ENCODE assay signal across 9 cellular contexts in genomic region chr11:19344661-19345518, GRCh38.
A peak's percentile ranks its signal among the peaks of the same experiment; 100 is the strongest.
DNase-seq lines count a peak whose midpoint lies in the region; ATAC-seq, FAIRE-seq and TF ChIP-seq lines count a peak whose summit lies in the region.
"Had no signal": no experiment of that assay in that cellular context is flagged by ENCODE, and none has a peak within 500 bp of the region (broad histone marks: within the 10 kb centered on the region; RNA-seq: fewer than 3 reads in every experiment).

No MANE protein-coding gene starts in this region.

- H3K79me2 ChIP-seq in SK-N-SH (ENCODE audit: insufficient read depth) = no peaks in the 10 kb centered on the region

- 53% methylated on average over 3 of the region's 44 CpGs for WGBS in SK-N-SH (ENCODE audit: low lambda C conversion rate)
- WGBS in heart right ventricle, 2 donors = 8% methylated on average over 44 of the region's 44 CpGs
- WGBS in small intestine, 3 donors = 9 to 11% (median 10%) methylated on average over 37 to 44 of the region's 44 CpGs

- no peak overlapping the region for H3K9ac ChIP-seq in SK-N-SH

- H3K36me3 ChIP-seq in SK-N-SH (replicated peaks in 1 of 2; ENCODE audit: control insufficient read depth in 1 of 2, insufficient read depth in 2 of 2, low read length in 1 of 2) (no peaks in the 10 kb centered on the region), heart right ventricle (no peaks in the 10 kb centered on the region), small intestine (ENCODE audit: control insufficient read depth in 2 of 2, insufficient read depth in 2 of 2, low read length in 2 of 2) (no peaks in the 10 kb centered on the region)
- H3K36me3 ChIP-seq: SJSA1 had no signal

- peak; percentile 66 for DNase-seq in GM12891 (ENCODE audit: insufficient read length, low spot score)
- peak; percentile 92 for DNase-seq in SK-N-SH
- DNase-seq in heart right ventricle = peak; percentile 25 to 34
- DNase-seq in renal cortical epithelial cell (ENCODE audit: low read depth) = peak; percentile 29
- DNase-seq in small intestine = no peak
- DNase-seq in NOMO-1 treated with dmso at 0.1 percent for 144 hours (lab: John Stamatoyannopoulos, UW; ENCODE audit: unreplicated experiment) = no peak
- DNase-seq in GM19238 (ENCODE audit: insufficient read length, low spot score) = no peak

- TF ChIP-seq POLR2A in GM12891 (IDR thresholded peaks at IDR 0.05; ENCODE audit: low read depth, low read length) = no peak

- no peaks in the 10 kb centered on the region for H3K9me3 ChIP-seq in SK-N-SH
- H3K9me3 ChIP-seq in heart right ventricle = no peaks in the 10 kb centered on the region
- H3K9me3 ChIP-seq in small intestine (ENCODE audit: control insufficient read depth, low read depth) = no peaks in the 10 kb centered on the region
- H3K9me3 ChIP-seq: SJSA1 had no signal

- TF ChIP-seq CTCF in SK-N-SH (IDR thresholded peaks at IDR 0.05) (no peak), heart right ventricle (IDR thresholded peaks at IDR 0.05) (no peak)

- CTCF ChIA-PET in SK-N-SH (lab: Yijun Ruan, JAX) = interaction anchor here (1.0 to 2.3 kb wide), 6 partner anchors 19 to 209 kb away, joined by 3 to 6 read pairs (median 4); no protein-coding TSS in a partner anchor

- H3K4me3 ChIP-seq in SK-N-SH (ENCODE audit: low read depth in 2 of 2, low read length in 1 of 2) (peak overlapping the region in 1 of 2 experiments; percentile 37; a peak in 1 of 4 replicates), heart right ventricle (peak overlapping the region; percentile 7 to 55 (median 45)), small intestine (ENCODE audit: low read depth in 1 of 2, low read length in 2 of 2) (no peak overlapping the region)
- H3K4me3 ChIP-seq: SJSA1 had no signal

- POLR2A ChIA-PET in SK-N-SH (lab: Yijun Ruan, JAX) = no interaction called here

- H3K4me2 ChIP-seq in SK-N-SH = no peak overlapping the region; the same call in 1 of the 2 replicates

- H3K4me1 ChIP-seq in SK-N-SH (ENCODE audit: control insufficient read depth in 1 of 2, insufficient read depth in 2 of 2, low read depth in 1 of 2, low read length in 1 of 2) (peaks cover 0 to 12% of the 10 kb centered on the region in 2 experiments; a peak in 2 of 4 replicates), heart right ventricle (peaks cover 0 to 45% (median 21%) of the 10 kb centered on the region in 9 donors), small intestine (ENCODE audit: control insufficient read depth in 2 of 2, insufficient read depth in 1 of 2, low read depth in 1 of 2, low read length in 1 of 2) (no peaks in the 10 kb centered on the region)
- H3K4me1 ChIP-seq: SJSA1 had no signal

- H3K27ac ChIP-seq in SK-N-SH (ENCODE audit: low read depth in 2 of 2, low read length in 1 of 2) (no peak overlapping the region), heart right ventricle (no peak overlapping the region), small intestine (ENCODE audit: low read depth in 1 of 2, low read length in 1 of 2) (no peak overlapping the region)
- H3K27ac ChIP-seq: SJSA1 had no signal

- no peak for TF ChIP-seq RAD21 in SK-N-SH (IDR thresholded peaks at IDR 0.05; ENCODE audit: low read length)

- H3K27me3 ChIP-seq in SK-N-SH (ENCODE audit: insufficient read depth) = peaks cover 57% of the 10 kb centered on the region
- peaks cover 4 to 94% (median 82%) of the 10 kb centered on the region in 7 donors for H3K27me3 ChIP-seq in heart right ventricle
- H3K27me3 ChIP-seq in small intestine (ENCODE audit: control insufficient read depth in 2 of 2, insufficient read depth in 2 of 2, low read length in 2 of 2) = peaks cover 5 to 28% of the 10 kb centered on the region in 2 donors

- peak; percentile 49 for ATAC-seq in HG03025 (IDR thresholded peaks at IDR 0.05; ENCODE audit: low FRiP score, unreplicated experiment)
- ATAC-seq in heart right ventricle = peak; percentile 16 to 71 (median 52)

- no peak for TF ChIP-seq EP300 in SK-N-SH (IDR thresholded peaks at IDR 0.05; ENCODE audit: borderline replicate concordance in 1 of 2, low read depth in 1 of 2, low read length in 1 of 2)

- no peaks in the 10 kb centered on the region for H3F3A ChIP-seq in SK-N-SH (replicated peaks; ENCODE audit: insufficient read depth)

- intact Hi-C loops in heart right ventricle (cut with DNase I) = no loop called here

- no peak overlapping the region for H2AFZ ChIP-seq in SK-N-SH (ENCODE audit: low read depth)

- peak; percentile 92 for FAIRE-seq in GM12891 (lab: Jason Lieb, UNC)
- no peak for FAIRE-seq in small intestine (lab: Jason Lieb, UNC)

- H4K20me1 ChIP-seq in SK-N-SH (ENCODE audit: insufficient read depth) = no peaks in the 10 kb centered on the region

- H3K9me2 ChIP-seq in SK-N-SH = no peaks in the 10 kb centered on the region

TF ChIP-seq in GM12891, 5 proteins besides CTCF, POLR2A, EP300 and RAD21:
- TF ChIP-seq POLR2AphosphoS5 (IDR thresholded peaks at IDR 0.05; ENCODE audit: low read depth, low read length) = no peak
- no peak for TF ChIP-seq POU2F2 (IDR thresholded peaks at IDR 0.05; ENCODE audit: low read depth, low read length)
- no peak for TF ChIP-seq TAF1 (IDR thresholded peaks at IDR 0.05; ENCODE audit: low read depth, low read length)
- TF ChIP-seq PAX5 (IDR thresholded peaks at IDR 0.05; ENCODE audit: insufficient read depth, low read length, severe bottlenecking) = no peak
- TF ChIP-seq SPI1 (IDR thresholded peaks at IDR 0.05; ENCODE audit: low read depth, low read length) = no peak
TF ChIP-seq in GM12891: peak in this region for 0.

TF ChIP-seq in SK-N-SH, 30 proteins besides CTCF, POLR2A, EP300 and RAD21:
- TF ChIP-seq REST (IDR thresholded peaks at IDR 0.05; ENCODE audit: low read depth, low read length) (peak; percentile 88), ELF1 (IDR thresholded peaks at IDR 0.05) (no peak), ZBTB33 (IDR thresholded peaks at IDR 0.05; ENCODE audit: borderline replicate concordance, low read depth) (no peak), MXI1 (IDR thresholded peaks at IDR 0.05; ENCODE audit: low read depth, low read length) (no peak)
TF ChIP-seq in SK-N-SH: peak in this region for 1.

Comparison
In these comparisons a context has a peak if more than half of its experiments do, and no peak if none do; other contexts are left out.
1. DNase-seq: peak in GM12891 (single experiment), SK-N-SH (single experiment), heart right ventricle (2 of 2) and renal cortical epithelial cell (single experiment); none in small intestine (single experiment), NOMO-1 treated with dmso at 0.1 percent for 144 hours (single experiment) and GM19238 (single experiment).
2. H3K4me3 ChIP-seq: peak in heart right ventricle (10 of 10); none in small intestine (0 of 2).